28 cellular contexts compared by ENCODE assay signal in genomic region chrX:119421306-119421705, GRCh38. TPM values are rescaled to one million over a fixed set of nuclear protein-coding genes. Genes with fewer than 3 reads are reported as not detected.
A peak's percentile ranks its signal among the peaks of the same experiment; 100 is the strongest.
DNase-seq lines count a peak whose midpoint lies in the region; ATAC-seq, FAIRE-seq and TF ChIP-seq lines count a peak whose summit lies in the region.
"Had no signal": no experiment of that assay in that cellular context is flagged by ENCODE, and none has a peak within 500 bp of the region (broad histone marks: within the 10 kb centered on the region; RNA-seq: fewer than 3 reads in every experiment).

No MANE protein-coding gene starts in this region.

- intact Hi-C loops in Right ventricle myocardium superior (cut with DNase I), result no loop called here

- no peak overlapping the region for H4K8ac ChIP-seq in H9 (replicated peaks; ENCODE audit: insufficient read length, low read depth, low read length)

- H3K18ac ChIP-seq in H9 (ENCODE audit: insufficient read length, low read depth, low read length), result no peak overlapping the region

- H3K27ac Mint-ChIP-seq in H9 (0 out of 7 replicates have a peak overlapping the region, but pooled peaks of 1 of the 3 experiments have one; percentile 58), astrocyte (ENCODE audit: unreplicated experiment) (no peak overlapping the region), endodermal cell (no peak overlapping the region)
- H3K27ac Mint-ChIP-seq: CD14-positive monocyte; CD4-positive, alpha-beta memory T cell; CD4-positive, CD25-positive, alpha-beta regulatory T cell; CD8-positive, alpha-beta memory T cell had no signal

- no peaks in the 10 kb centered on the region for H3K79me1 ChIP-seq in H9 (ENCODE audit: insufficient read depth, low read depth, low read length, poor library complexity, severe bottlenecking)

- no peak overlapping the region for H3T11ph ChIP-seq in H9 (ENCODE audit: low read length)

- H3K27ac ChIP-seq in H9 (ENCODE audit: insufficient read length, low read depth, low read length) (no peak overlapping the region), astrocyte (ENCODE audit: low read depth, low read length) (no peak overlapping the region), endodermal cell (ENCODE audit: low read depth, low read length) (no peak overlapping the region)
- H3K27ac ChIP-seq: 22Rv1, A549, BLaER1 had no signal

- TF ChIP-seq CTCF in H9 (conservative IDR thresholded peaks at IDR 0.05) (0 out of 3 replicates have a peak, but pooled peaks have one; percentile 12), astrocyte (IDR thresholded peaks at IDR 0.05; ENCODE audit: insufficient read depth, low read depth, low read length) (no peak), endodermal cell (conservative IDR thresholded peaks at IDR 0.05) (peak; percentile 43)

- peak; percentile 17 for FAIRE-seq in astrocyte (lab: Jason Lieb, UNC)
- FAIRE-seq: A549, GM12878, GM12892, GM18507 had no signal

- H3K36me3 ChIP-seq in astrocyte (ENCODE audit: insufficient read depth, low read length) (no peaks in the 10 kb centered on the region), endodermal cell (ENCODE audit: control insufficient read depth, insufficient read depth, low read length) (no peaks in the 10 kb centered on the region)
- H3K36me3 ChIP-seq: BE2C had no signal

- no peak overlapping the region for H2BK120ac ChIP-seq in H9 (ENCODE audit: low read depth, low read length, poor library complexity, severe bottlenecking)

- H3K27me3 Mint-ChIP-seq in H9 (ENCODE audit: low read depth), result no peaks in the 10 kb centered on the region
- no peaks in the 10 kb centered on the region for H3K27me3 Mint-ChIP-seq in astrocyte (ENCODE audit: low read depth, unreplicated experiment)
- H3K27me3 Mint-ChIP-seq in endodermal cell (ENCODE audit: insufficient read depth), result no peaks in the 10 kb centered on the region
- H3K27me3 Mint-ChIP-seq: CD4-positive, alpha-beta memory T cell; CD4-positive, CD25-positive, alpha-beta regulatory T cell had no signal

- ATAC-seq in Right ventricle myocardium superior (ENCODE audit: poor library complexity), result no peak
- ATAC-seq: A549, GM12878 had no signal

- H3K36me3 Mint-ChIP-seq in H9 (ENCODE audit: insufficient read depth in 1 of 3, low read depth in 3 of 3), result peaks cover 0 to 9% (median 6%) of the 10 kb centered on the region in 3 experiments; a peak in 4 of 7 replicates
- peaks cover 2% of the 10 kb centered on the region for H3K36me3 Mint-ChIP-seq in astrocyte (ENCODE audit: low read depth, unreplicated experiment)
- peaks cover 3% of the 10 kb centered on the region for H3K36me3 Mint-ChIP-seq in endodermal cell (ENCODE audit: low read depth)

- H4K20me1 ChIP-seq in H9 (ENCODE audit: control insufficient read depth, insufficient read depth, insufficient read length), result no peaks in the 10 kb centered on the region
- no peaks in the 10 kb centered on the region for H4K20me1 ChIP-seq in astrocyte (ENCODE audit: insufficient read depth, low read length)
- H4K20me1 ChIP-seq: BLaER1 had no signal

- no peak overlapping the region for H2AK5ac ChIP-seq in H9 (ENCODE audit: insufficient read length, low read length)

- H3K4me3 ChIP-seq in astrocyte (ENCODE audit: insufficient read depth, low read depth, low read length), result no peak overlapping the region
- no peak overlapping the region for H3K4me3 ChIP-seq in endodermal cell (ENCODE audit: low read length)
- H3K4me3 ChIP-seq: A549, BLaER1, GM12878 had no signal

- H4K91ac ChIP-seq in H9 (ENCODE audit: insufficient read length, low read depth, low read length), result no peak overlapping the region

- DNase-seq in H9 (no peak), NCI-H82 (lab: John Stamatoyannopoulos, UW) (peak; percentile 61), astrocyte (ENCODE audit: low read depth) (no peak), endodermal cell (no peak), RPMI8226 (no peak), AG20443 (ENCODE audit: low spot score) (no peak), HK-2 (ENCODE audit: unreplicated experiment) (no peak), Right ventricle myocardium superior (no peak)
- DNase-seq: BE2C; C1 segment of cervical spinal cord; CD4-positive, alpha-beta memory T cell; CD4-positive, CD25-positive, alpha-beta regulatory T cell; CD8-positive, alpha-beta memory T cell; COR-L47; DMS 273 treated with DMSO at 0.1 percent for 48 hours; DMS153; DMS53; DMS79; DND-41; EL; GDM1 had no signal

- H3K9ac ChIP-seq in H9 (ENCODE audit: extremely low read depth, insufficient read length, low read length), result no peak overlapping the region
- no peak overlapping the region for H3K9ac ChIP-seq in astrocyte (ENCODE audit: low read length)
- H3K9ac ChIP-seq in endodermal cell (ENCODE audit: extremely low read depth, low read length, poor library complexity, severe bottlenecking), result no peak overlapping the region
- H3K9ac ChIP-seq: BLaER1 had no signal

- H3K4me3 Mint-ChIP-seq in H9 (no peak overlapping the region), astrocyte (ENCODE audit: unreplicated experiment) (no peak overlapping the region), endodermal cell (no peak overlapping the region)
- H3K4me3 Mint-ChIP-seq: CD14-positive monocyte; CD4-positive, alpha-beta memory T cell; CD4-positive, CD25-positive, alpha-beta regulatory T cell; CD8-positive, alpha-beta memory T cell had no signal

- peaks cover 66 to 76% of the 10 kb centered on the region in 2 experiments for H3K9me3 Mint-ChIP-seq in H9
- H3K9me3 Mint-ChIP-seq in astrocyte (ENCODE audit: unreplicated experiment), result no peaks in the 10 kb centered on the region
- peaks cover 56% of the 10 kb centered on the region for H3K9me3 Mint-ChIP-seq in endodermal cell
- H3K9me3 Mint-ChIP-seq: CD4-positive, alpha-beta memory T cell; CD4-positive, CD25-positive, alpha-beta regulatory T cell; CD8-positive, alpha-beta memory T cell had no signal

- H2BK12ac ChIP-seq in H9 (ENCODE audit: insufficient read length, low read depth, low read length), result no peak overlapping the region

- no CpG with 5 or more reads among the region's 1 CpG for WGBS in H9 (ENCODE audit: extremely low coverage, insufficient read length, low lambda C conversion rate)
- 90% methylated on average over 1 of the region's 1 CpG; no CpG with 5 or more reads in 1 of the 2 experiments for WGBS in endodermal cell (ENCODE audit: insufficient coverage in 1 of 2, insufficient read length in 1 of 2), 2 experiments

- no peak overlapping the region for H2BK20ac ChIP-seq in H9 (ENCODE audit: low read depth, low read length, poor library complexity, severe bottlenecking)

- H3K79me2 ChIP-seq in H9 (ENCODE audit: insufficient read depth, low read length), result no peaks in the 10 kb centered on the region
- H3K79me2 ChIP-seq in astrocyte (ENCODE audit: insufficient read depth, low read length), result no peaks in the 10 kb centered on the region

- no peak overlapping the region for H3K23ac ChIP-seq in H9 (ENCODE audit: insufficient read length, low read depth, low read length)

- no peaks in the 10 kb centered on the region for H3K23me2 ChIP-seq in H9 (ENCODE audit: insufficient read length, low read depth, low read length, poor library complexity, severe bottlenecking)

- H3K4me1 Mint-ChIP-seq in H9 (peaks cover 10 to 13% of the 10 kb centered on the region in 2 experiments), astrocyte (ENCODE audit: low read depth, unreplicated experiment) (peaks cover 6% of the 10 kb centered on the region), endodermal cell (peaks cover 6% of the 10 kb centered on the region)
- H3K4me1 Mint-ChIP-seq: CD4-positive, alpha-beta memory T cell; CD4-positive, CD25-positive, alpha-beta regulatory T cell had no signal

- no peak overlapping the region for H3K56ac ChIP-seq in H9 (ENCODE audit: insufficient read length, low read depth, low read length)

- H3K4me2 ChIP-seq in H9 (ENCODE audit: insufficient read depth, insufficient read length, low read length) (no peak overlapping the region), astrocyte (ENCODE audit: low read length) (no peak overlapping the region)
- H3K4me2 ChIP-seq: A549, BLaER1 had no signal

- H3K27me3 ChIP-seq in H9 (ENCODE audit: insufficient read depth, low read length) (no peaks in the 10 kb centered on the region), astrocyte (ENCODE audit: insufficient read depth, low read length) (no peaks in the 10 kb centered on the region), endodermal cell (ENCODE audit: control insufficient read depth, insufficient read depth, low read length, poor library complexity, severe bottlenecking) (no peaks in the 10 kb centered on the region)
- H3K27me3 ChIP-seq: BE2C, BLaER1 had no signal

- no peak overlapping the region for H3K14ac ChIP-seq in H9 (ENCODE audit: insufficient read depth, low read length)

- peaks cover 24% of the 10 kb centered on the region for H3K9me3 ChIP-seq in H9 (ENCODE audit: control insufficient read depth, low read depth, low read length)
- H3K9me3 ChIP-seq in astrocyte (ENCODE audit: insufficient read depth, low read depth, low read length), result no peaks in the 10 kb centered on the region
- H3K9me3 ChIP-seq in endodermal cell (ENCODE audit: control insufficient read depth, low read length), result no peaks in the 10 kb centered on the region
- H3K9me3 ChIP-seq: A549, BE2C, BLaER1 had no signal

- H3K4me1 ChIP-seq in H9 (ENCODE audit: insufficient read depth, low read length), result no peaks in the 10 kb centered on the region
- no peaks in the 10 kb centered on the region for H3K4me1 ChIP-seq in astrocyte (ENCODE audit: insufficient read depth, low read length)
- no peaks in the 10 kb centered on the region for H3K4me1 ChIP-seq in endodermal cell (ENCODE audit: control insufficient read depth, insufficient read depth, low read length)
- H3K4me1 ChIP-seq: BE2C had no signal

- H3K4ac ChIP-seq in H9 (ENCODE audit: low read depth, low read length), result no peak overlapping the region

- H2AFZ ChIP-seq in H9 (ENCODE audit: low read length) (no peak overlapping the region), astrocyte (ENCODE audit: low read depth, low read length) (no peak overlapping the region)

- H2BK5ac ChIP-seq in H9 (ENCODE audit: insufficient read length, low read length), result no peak overlapping the region

- H4K5ac ChIP-seq in H9 (ENCODE audit: insufficient read length, low read depth, low read length), result no peak overlapping the region

- H2BK15ac ChIP-seq in H9 (ENCODE audit: low read depth, low read length), result no peak overlapping the region

RNA-seq across cellular contexts. Expression of gene SLC25A43, which starts 22.2 kb away (rescaled TPM):
- total RNA-seq in H9 (2021), result 3.7 and 4.2 TPM in 2 replicates
- 11.6 and 13.3 TPM in 2 replicates for total RNA-seq in astrocyte
- total RNA-seq in endodermal cell, result 1 to 10 TPM; 4.4 to 4.9 TPM
- polyA plus RNA-seq in endodermal cell (2013, experiment 1 of 2), result 4.0 TPM
- 3.9 TPM for polyA plus RNA-seq in endodermal cell (2013, experiment 2 of 2)
- total RNA-seq in Right ventricle myocardium superior, result 2.1 TPM

RNA-seq across cellular contexts. Expression of gene SLC25A5, which starts 46.9 kb away (rescaled TPM):
- total RNA-seq in H9 (2021) (454 and 472 TPM in 2 replicates), astrocyte (171 and 176 TPM in 2 replicates), endodermal cell (100 to 1,000 TPM; 321 TPM), Right ventricle myocardium superior (143 TPM)
- 339 TPM for polyA plus RNA-seq in endodermal cell (2013, experiment 1 of 2)
- 304 TPM for polyA plus RNA-seq in endodermal cell (2013, experiment 2 of 2)
